Comparison of ENCODE assay signal across 8 cellular contexts in genomic region chr18:34976899-34977786, GRCh38.
DNase-seq lines count a peak whose midpoint lies in the region; ATAC-seq, FAIRE-seq and TF ChIP-seq lines count a peak whose summit lies in the region.

No MANE protein-coding gene starts in this region.

- H3K4me1 ChIP-seq in Peyer's patch (peaks cover 0 to 12% (median 0%) of the 10 kb centered on the region in 4 donors), neuronal stem cell (ENCODE audit: control insufficient read depth in 2 of 2, insufficient read depth in 1 of 2, low read depth in 1 of 2, low read length in 2 of 2) (peaks cover 2 to 12% of the 10 kb centered on the region in 2 donors)

- H3K4ac ChIP-seq in neuronal stem cell (ENCODE audit: low read length): no peak overlapping the region

- no peak overlapping the region for H3K27ac Mint-ChIP-seq in IgD-negative memory B cell

- H3K36me3 ChIP-seq in Peyer's patch (no peaks in the 10 kb centered on the region), neuronal stem cell (replicated peaks in 1 of 2; ENCODE audit: control insufficient read depth in 2 of 2, insufficient read depth in 2 of 2, low read length in 2 of 2) (no peaks in the 10 kb centered on the region)

- H3K23ac ChIP-seq in neuronal stem cell (ENCODE audit: low read depth, low read length, poor library complexity): peak overlapping the region; percentile 22

- no peak overlapping the region for H4K8ac ChIP-seq in neuronal stem cell (ENCODE audit: low read depth, low read length)

- H4K91ac ChIP-seq in neuronal stem cell (ENCODE audit: low read depth, low read length, poor library complexity): no peak overlapping the region

- no peaks in the 10 kb centered on the region for H3K27me3 ChIP-seq in Peyer's patch
- peaks cover 15 to 41% (median 32%) of the 10 kb centered on the region in 3 experiments for H3K27me3 ChIP-seq in neuronal stem cell (ENCODE audit: control insufficient read depth in 3 of 3, insufficient read depth in 3 of 3, low read depth in 1 of 3, low read length in 3 of 3)

- H3K27ac ChIP-seq in Peyer's patch (peak overlapping the region; percentile 52 to 81 (median 70)), neuronal stem cell (replicated peaks; ENCODE audit: low read length) (no peak overlapping the region), substantia nigra (ENCODE audit: low read depth, low read length, poor library complexity, severe bottlenecking) (peak overlapping the region; percentile 97)

- H2AK5ac ChIP-seq in neuronal stem cell (ENCODE audit: low read depth, low read length): no peak overlapping the region

- H3K9ac ChIP-seq in neuronal stem cell (ENCODE audit: low read depth, low read length, poor library complexity): peak overlapping the region; percentile 88

- H3K4me1 Mint-ChIP-seq in IgD-negative memory B cell: peaks cover 12 to 22% (median 17%) of the 10 kb centered on the region in 3 donors

- no peak overlapping the region for H2BK120ac ChIP-seq in neuronal stem cell (ENCODE audit: low read depth, low read length)

- WGBS in neuronal stem cell (ENCODE audit: extremely low coverage in 2 of 2, insufficient read length in 2 of 2, insufficient replicate concordance in 1 of 2), 2 donors: no CpG with 5 or more reads among the region's 78 CpGs

- peak overlapping the region; percentile 3 for H2BK5ac ChIP-seq in neuronal stem cell (ENCODE audit: low read length)

- H3K9me3 Mint-ChIP-seq in IgD-negative memory B cell: peaks cover 0 to 4% (median 2%) of the 10 kb centered on the region in 3 donors

- FAIRE-seq in frontal cortex (lab: Jason Lieb, UNC): no peak

- H3K9me3 ChIP-seq in Peyer's patch (no peaks in the 10 kb centered on the region), neuronal stem cell (replicated peaks in 1 of 2; ENCODE audit: control insufficient read depth in 2 of 2, insufficient read depth in 1 of 2, low read depth in 1 of 2, low read length in 2 of 2) (no peaks in the 10 kb centered on the region)

- peak overlapping the region; percentile 76 for H3K18ac ChIP-seq in neuronal stem cell (ENCODE audit: low read length)

- no peaks in the 10 kb centered on the region for H3K79me1 ChIP-seq in neuronal stem cell (ENCODE audit: low read depth, low read length)

- no peaks in the 10 kb centered on the region for H3K36me3 Mint-ChIP-seq in IgD-negative memory B cell

- ATAC-seq in GM21526 (IDR thresholded peaks at IDR 0.05; ENCODE audit: low FRiP score, unreplicated experiment): peak; percentile 85

- peak overlapping the region; percentile 77 to 93 (median 84) for H3K4me3 ChIP-seq in Peyer's patch
- peak overlapping the region; percentile 61 to 90 for H3K4me3 ChIP-seq in neuronal stem cell (ENCODE audit: low read length in 2 of 2)

- DNase-seq in COLO668 (lab: John Stamatoyannopoulos, UW; ENCODE audit: unreplicated experiment): peak; percentile 94
- peak; percentile 86 to 95 (median 93) for DNase-seq in Peyer's patch
- DNase-seq in activated effector memory CD4-positive, alpha-beta T cell treated with Interleukin-2 at 50 U/mL for 16 hours: peak; percentile 64
- DNase-seq in frontal cortex (ENCODE audit: low spot score in 2 of 2): peak; percentile 72 to 81
- peak; percentile 62 for DNase-seq in neuronal stem cell (ENCODE audit: low spot score)
- DNase-seq in substantia nigra (lab: John Stamatoyannopoulos, UW): peak; percentile 39 to 94 (median 84)

- H3K27me3 Mint-ChIP-seq in IgD-negative memory B cell: peaks cover 20% of the 10 kb centered on the region

- peak; percentile 65 to 68 for TF ChIP-seq POLR2A in Peyer's patch (IDR thresholded peaks at IDR 0.05)

- H3K4me2 ChIP-seq in neuronal stem cell (ENCODE audit: insufficient read depth, low read length, poor library complexity, severe bottlenecking): peak overlapping the region; percentile 99

- peak overlapping the region; percentile 98 for H2AFZ ChIP-seq in neuronal stem cell (ENCODE audit: low read length)

- H3K4me3 Mint-ChIP-seq in IgD-negative memory B cell: peak overlapping the region; percentile 86 to 97 (median 95)

- H2BK12ac ChIP-seq in neuronal stem cell (ENCODE audit: low read length): no peak overlapping the region

- H2BK15ac ChIP-seq in neuronal stem cell (ENCODE audit: low read length): no peak overlapping the region

- no peak overlapping the region for H3K14ac ChIP-seq in neuronal stem cell (ENCODE audit: low read length)

- TF ChIP-seq CTCF in Peyer's patch (IDR thresholded peaks at IDR 0.05): peak in 2 of 6 experiments; percentile 4 to 16
